In genomic region chr19:4088975-4089374, GRCh38 we compare ENCODE assay signal across 11 cellular contexts. TPM values are rescaled to one million over a fixed set of nuclear protein-coding genes. Genes with fewer than 3 reads are reported as not detected.
A peak's percentile ranks its signal among the peaks of the same experiment; 100 is the strongest.
DNase-seq lines count a peak whose midpoint lies in the region; ATAC-seq and TF ChIP-seq lines count a peak whose summit lies in the region.
"Had no signal": no experiment of that assay in that cellular context is flagged by ENCODE, and none has a peak within 500 bp of the region (broad histone marks: within the 10 kb centered on the region; RNA-seq: fewer than 3 reads in every experiment).

No MANE protein-coding gene starts in this region.

- H3K27me3 ChIP-seq in BE2C: no peaks in the 10 kb centered on the region

- CTCF ChIA-PET in activated CD8-positive, alpha-beta T cell treated with anti-CD3 and anti-CD28 coated beads for 36 hours (lab: Charles Lee): interaction anchor here (0.6 to 2.0 kb wide), 3 partner anchors 15 to 434 kb away, joined by 3 to 5 read pairs (median 4); no protein-coding TSS in a partner anchor

- intact Hi-C loops in activated CD8-positive, alpha-beta T cell treated with anti-CD3 and anti-CD28 coated beads for 36 hours (cut with micrococcal nuclease): no loop called here
- intact Hi-C loops in natural killer cell (cut with micrococcal nuclease): loop anchor here (1.0 kb wide), 2 partner anchors 15 to 20 kb away; no protein-coding TSS in a partner anchor

- H3K9me3 Mint-ChIP-seq in activated CD8-positive, alpha-beta T cell treated with anti-CD3 and anti-CD28 coated beads for 36 hours: peaks cover 1% of the 10 kb centered on the region
- H3K9me3 Mint-ChIP-seq in natural killer cell: no peaks in the 10 kb centered on the region
- no peaks in the 10 kb centered on the region for H3K9me3 Mint-ChIP-seq in type B pancreatic cell

- no peaks in the 10 kb centered on the region for H3K27me3 Mint-ChIP-seq in activated CD8-positive, alpha-beta T cell treated with anti-CD3 and anti-CD28 coated beads for 36 hours
- H3K27me3 Mint-ChIP-seq in natural killer cell (ENCODE audit: low read depth in 2 of 2) (no peaks in the 10 kb centered on the region), type B pancreatic cell (no peaks in the 10 kb centered on the region)

- H3K9me3 ChIP-seq in BE2C: no peaks in the 10 kb centered on the region
- H3K9me3 ChIP-seq: HAP-1 had no signal

- DNase-seq in CMK (ENCODE audit: low read depth): peak; percentile 77
- DNase-seq in activated CD8-positive, alpha-beta T cell treated with anti-CD3 and anti-CD28 coated beads for 36 hours: peak; percentile 76
- DNase-seq in natural killer cell: no peak
- DNase-seq in NCI-H510A (lab: John Stamatoyannopoulos, UW): no peak
- DNase-seq in type B pancreatic cell (ENCODE audit: extremely low spot score, unreplicated experiment): no peak
- DNase-seq in BE2C: no peak
- DNase-seq: mesendoderm, NCI-H1436 had no signal

- ATAC-seq in HG03066 (IDR thresholded peaks at IDR 0.05; ENCODE audit: low read depth, unreplicated experiment) (peak; percentile 36), natural killer cell (peak; percentile 67 to 84 (median 73)), HG03442 (IDR thresholded peaks at IDR 0.05; ENCODE audit: unreplicated experiment) (no peak)
- peak; percentile 74 for ATAC-seq in activated CD8-positive, alpha-beta T cell treated with anti-CD3 and anti-CD28 coated beads for 36 hours

- POLR2A ChIA-PET in activated CD8-positive, alpha-beta T cell treated with anti-CD3 and anti-CD28 coated beads for 36 hours (lab: Charles Lee): interaction anchor here (1.2 to 3.6 kb wide), 5 partner anchors 10 to 26 kb away, joined by 3 to 20 read pairs (median 5); no protein-coding TSS in a partner anchor

- H3K27ac Mint-ChIP-seq in activated CD8-positive, alpha-beta T cell treated with anti-CD3 and anti-CD28 coated beads for 36 hours: peak overlapping the region; percentile 92
- H3K27ac Mint-ChIP-seq in natural killer cell (peak overlapping the region; percentile 92 to 97), type B pancreatic cell (no peak overlapping the region)

- H3K36me3 Mint-ChIP-seq in activated CD8-positive, alpha-beta T cell treated with anti-CD3 and anti-CD28 coated beads for 36 hours (ENCODE audit: low read depth): peaks cover 21% of the 10 kb centered on the region
- H3K36me3 Mint-ChIP-seq in natural killer cell (no peaks in the 10 kb centered on the region), type B pancreatic cell (no peaks in the 10 kb centered on the region)

- peak overlapping the region; percentile 75 for H3K4me3 Mint-ChIP-seq in activated CD8-positive, alpha-beta T cell treated with anti-CD3 and anti-CD28 coated beads for 36 hours
- H3K4me3 Mint-ChIP-seq in natural killer cell (peak overlapping the region; percentile 88), type B pancreatic cell (no peak overlapping the region)

- H3K36me3 ChIP-seq in BE2C: peaks cover 17% of the 10 kb centered on the region

- H3K4me1 Mint-ChIP-seq in activated CD8-positive, alpha-beta T cell treated with anti-CD3 and anti-CD28 coated beads for 36 hours (ENCODE audit: low read depth): peaks cover 56% of the 10 kb centered on the region
- H3K4me1 Mint-ChIP-seq in natural killer cell: peaks cover 39 to 55% of the 10 kb centered on the region in 2 donors
- peaks cover 6% of the 10 kb centered on the region for H3K4me1 Mint-ChIP-seq in type B pancreatic cell (ENCODE audit: unreplicated experiment)

- no peak overlapping the region for H3K4me3 ChIP-seq in BE2C (ENCODE audit: low read depth, low read length)
- H3K4me3 ChIP-seq: HAP-1 had no signal

- H3K4me1 ChIP-seq in BE2C: peaks cover 4% of the 10 kb centered on the region; the same call in 1 of the 2 replicates
- H3K4me1 ChIP-seq: HAP-1 had no signal

- no peak for TF ChIP-seq CTCF in activated CD8-positive, alpha-beta T cell treated with anti-CD3 and anti-CD28 coated beads for 36 hours (IDR thresholded peaks at IDR 0.05)
- TF ChIP-seq CTCF in natural killer cell (IDR thresholded peaks at IDR 0.05) (no peak), type B pancreatic cell (conservative IDR thresholded peaks at IDR 0.05) (no peak), BE2C (IDR thresholded peaks at IDR 0.05; ENCODE audit: low read depth, low read length) (no peak)

RNA-seq across cellular contexts. Expression of gene ZBTB7A, which starts 22.3 kb away (rescaled TPM):
- total RNA-seq in activated CD8-positive, alpha-beta T cell treated with anti-CD3 and anti-CD28 coated beads for 36 hours: 10 to 100 TPM; 46.6 TPM
- total RNA-seq in natural killer cell: 10 to 100 TPM; 81.6 to 97.7 (median 82.9) TPM
- 21.0 and 31.0 TPM in 2 replicates for total RNA-seq in type B pancreatic cell (ENCODE audit: low replicate concordance)
- polyA plus RNA-seq in BE2C (2012; ENCODE audit: insufficient read depth, insufficient read length, low read depth): 17.1 TPM

RNA-seq across cellular contexts. Expression of gene MAP2K2, which starts 34.9 kb away (rescaled TPM):
- 100 to 1,000 TPM; 141 to 145 TPM for total RNA-seq in activated CD8-positive, alpha-beta T cell treated with anti-CD3 and anti-CD28 coated beads for 36 hours
- total RNA-seq in natural killer cell (100 to 1,000 TPM; 137 to 154 (median 152) TPM), type B pancreatic cell (ENCODE audit: low replicate concordance) (144 TPM in 2 replicates)
- polyA plus RNA-seq in BE2C (2012; ENCODE audit: insufficient read depth, insufficient read length, low read depth): 120 TPM

Comparison
In these comparisons a context has a peak if more than half of its experiments do, and no peak if none do; other contexts are left out.
1. DNase-seq: peak in CMK (single experiment) and activated CD8-positive, alpha-beta T cell treated with anti-CD3 and anti-CD28 coated beads for 36 hours (single experiment); none in natural killer cell (single experiment), NCI-H510A (single experiment), type B pancreatic cell (single experiment) and BE2C (single experiment).